Comparison of ENCODE assay signal across 24 cellular contexts in genomic region chr1:39590546-39590945, GRCh38. TPM values are rescaled to one million over a fixed set of nuclear protein-coding genes. Genes with fewer than 3 reads are reported as not detected.
DNase-seq lines count a peak whose midpoint lies in the region; ATAC-seq, FAIRE-seq and TF ChIP-seq lines count a peak whose summit lies in the region.
"Had no signal": no experiment of that assay in that cellular context is flagged by ENCODE, and none has a peak within 500 bp of the region (broad histone marks: within the 10 kb centered on the region; RNA-seq: fewer than 3 reads in every experiment).

No MANE protein-coding gene starts in this region.

- no peak for FAIRE-seq in pancreas (lab: Jason Lieb, UNC)
- FAIRE-seq: D721Med had no signal

- H3K4me3 ChIP-seq in astrocyte of the spinal cord (ENCODE audit: low read depth, low read length) (no peak overlapping the region), pancreas (no peak overlapping the region), right cardiac atrium (ENCODE audit: low read length) (no peak overlapping the region)
- H3K4me3 ChIP-seq: colonic mucosa, heart right ventricle had no signal

- H3K9me3 ChIP-seq in pancreas (no peaks in the 10 kb centered on the region), right cardiac atrium (ENCODE audit: control insufficient read depth, low read length) (no peaks in the 10 kb centered on the region)
- H3K9me3 ChIP-seq: colonic mucosa, heart right ventricle had no signal

- DNase-seq in AG20443 (ENCODE audit: low spot score) (peak; percentile 46), HT1080 (ENCODE audit: low read depth) (peak; percentile 32), astrocyte of the spinal cord (ENCODE audit: low read depth, low spot score) (peak; percentile 22), hepatic stellate cell (ENCODE audit: low spot score) (peak; percentile 22), COLO668 (lab: John Stamatoyannopoulos, UW; ENCODE audit: unreplicated experiment) (no peak), NCI-H2029 (lab: John Stamatoyannopoulos, UW) (no peak), pancreas (no peak), right cardiac atrium (no peak)
- DNase-seq: activated CD4-positive, alpha-beta T cell treated with anti-CD3 and anti-CD28 coated beads, Interleukin-2, amount 10 ng/mL, durations not matched to agents 7 days and 5 days; colonic mucosa; endodermal cell; heart right ventricle; immature natural killer cell; left ventricle myocardium superior; NCI-H1436; NCI-H2171; NCI-H526; nephron progenitor cell; WERI-Rb-1 had no signal

- H3K4me1 ChIP-seq in pancreas (no peaks in the 10 kb centered on the region), right cardiac atrium (ENCODE audit: control insufficient read depth, insufficient read depth, low read length) (no peaks in the 10 kb centered on the region)
- H3K4me1 ChIP-seq: colonic mucosa, heart right ventricle had no signal

- H3K27me3 ChIP-seq in pancreas: no peaks in the 10 kb centered on the region
- no peaks in the 10 kb centered on the region for H3K27me3 ChIP-seq in right cardiac atrium (ENCODE audit: control insufficient read depth, insufficient read depth)
- H3K27me3 ChIP-seq: colonic mucosa had no signal

- in situ Hi-C loops in astrocyte of the spinal cord (cut with HindIII; ENCODE audit: low sequenced_read_pairs): no loop called here

- no peak for ATAC-seq in pancreas
- ATAC-seq in right cardiac atrium: no peak
- ATAC-seq: heart right ventricle, left ventricle myocardium superior, SK-N-SH treated with all-trans-retinoic acid at 6 μM for 48 hours had no signal

- 88 to 89% methylated on average over 7 of the region's 7 CpGs for WGBS in pancreas, 2 donors
- 87% methylated on average over 7 of the region's 7 CpGs for WGBS in right cardiac atrium

- intact Hi-C loops in pancreas (cut with DNase I) (loop anchor here in 1 of 3 donors (10.0 kb wide), 1 partner anchor 64 kb away; no protein-coding TSS in a partner anchor), right cardiac atrium (cut with DNase I) (no loop called here)

- H3K27ac ChIP-seq in pancreas (no peak overlapping the region), right cardiac atrium (ENCODE audit: low read length) (no peak overlapping the region)
- H3K27ac ChIP-seq: colonic mucosa, heart right ventricle, RWPE1, WERI-Rb-1 had no signal

- no peaks in the 10 kb centered on the region for H3K36me3 ChIP-seq in pancreas
- H3K36me3 ChIP-seq: colonic mucosa, heart right ventricle, WERI-Rb-1 had no signal

- TF ChIP-seq CTCF in astrocyte of the spinal cord (IDR thresholded peaks at IDR 0.05; ENCODE audit: low read depth, low read length) (no peak), pancreas (IDR thresholded peaks at IDR 0.05) (no peak)

RNA-seq across cellular contexts. Expression of gene PABPC4, which starts 14.0 kb away (rescaled TPM):
- total RNA-seq in HT1080 (2014; rRNA removed; shearing (Covaris generic)): 177 and 266 TPM in 2 replicates
- 246 and 306 TPM in 2 replicates for polyA plus RNA-seq in HT1080 (2015; cell fraction: cytosol; rRNA removed)
- 392 and 431 TPM in 2 replicates for polyA plus RNA-seq in HT1080 (2015; cell fraction: nucleus; rRNA removed)
- total RNA-seq in pancreas (100 to 1,000 TPM; 322 to 675 (median 563) TPM), right cardiac atrium (100 to 1,000 TPM; 267 to 489 (median 336) TPM)
- polyA plus RNA-seq in pancreas (100 to 1,000 TPM; 166 to 263 TPM), right cardiac atrium (154 TPM)

RNA-seq across cellular contexts. Expression of gene HEYL, which starts 48.9 kb away (rescaled TPM):
- not detected in 2 replicates for total RNA-seq in HT1080 (2014; rRNA removed; shearing (Covaris generic))
- 0.06 TPM in 1 of 2 replicates, not detected in the other for polyA plus RNA-seq in HT1080 (2015; cell fraction: cytosol; rRNA removed)
- not detected in 2 replicates for polyA plus RNA-seq in HT1080 (2015; cell fraction: nucleus; rRNA removed)
- total RNA-seq in pancreas (10 to 100 TPM; 22.9 to 34.6 (median 32.3) TPM), right cardiac atrium (10 to 100 TPM; 25.9 to 50.5 (median 32.8) TPM)
- polyA plus RNA-seq in pancreas (10 to 100 TPM; 12.0 to 19.3 TPM), right cardiac atrium (22.6 TPM)
- total RNA-seq: activated CD4-positive, alpha-beta T cell treated with anti-CD3 and anti-CD28 coated beads, Interleukin-2, amount 10 ng/mL, durations not matched to agents 7 days and 5 days; fibroblast of lung; mononuclear cell had no signal
- polyA plus RNA-seq: immature natural killer cell had no signal

Comparison
In these comparisons a context has a peak if more than half of its experiments do, and no peak if none do; other contexts are left out.
1. DNase-seq: peak in AG20443 (single experiment), HT1080 (single experiment), astrocyte of the spinal cord (single experiment) and hepatic stellate cell (single experiment); none in COLO668 (single experiment), NCI-H2029 (single experiment), pancreas (0 of 6) and right cardiac atrium (0 of 3).
2. RNA of gene HEYL, which starts 48.9 kb away (total RNA-seq): 25.9 to 50.5 TPM in right cardiac atrium and 22.9 to 34.6 TPM in pancreas; not detected in HT1080; every median in the first group is over 10 times any median in the second.